26 cellular contexts compared by ENCODE assay signal in genomic region chr2:181063696-181064095, GRCh38.
DNase-seq lines count a peak whose midpoint lies in the region; ATAC-seq, FAIRE-seq and TF ChIP-seq lines count a peak whose summit lies in the region.
"Had no signal": no experiment of that assay in that cellular context is flagged by ENCODE, and none has a peak within 500 bp of the region (broad histone marks: within the 10 kb centered on the region; RNA-seq: fewer than 3 reads in every experiment).

No MANE protein-coding gene starts in this region.

- H3K9me3 ChIP-seq in breast epithelium = no peaks in the 10 kb centered on the region
- no peaks in the 10 kb centered on the region for H3K9me3 ChIP-seq in keratinocyte (ENCODE audit: control insufficient read depth, low read depth, low read length)
- H3K9me3 ChIP-seq: BE2C had no signal

- in situ Hi-C loops in SK-MEL-5 (cut with HindIII; ENCODE audit: low pct_unique_long_range_greater_than_20kb, low sequenced_read_pairs) = no loop called here

- H3K9ac ChIP-seq in keratinocyte (ENCODE audit: control insufficient read depth, extremely low read depth, insufficient read depth, low read length) = no peak overlapping the region

- no peaks in the 10 kb centered on the region for H3K36me3 ChIP-seq in breast epithelium
- peaks cover 1 to 3% of the 10 kb centered on the region in 2 experiments for H3K36me3 ChIP-seq in keratinocyte (ENCODE audit: control insufficient read depth in 2 of 2, extremely low read depth in 1 of 2, insufficient read depth in 2 of 2, low read length in 2 of 2)
- H3K36me3 ChIP-seq: BE2C had no signal

- no peak for TF ChIP-seq POLR2A in breast epithelium (IDR thresholded peaks at IDR 0.05)

- H3K27me3 Mint-ChIP-seq in MCF 10A (ENCODE audit: insufficient read depth, unreplicated experiment) = no peaks in the 10 kb centered on the region
- H3K27me3 Mint-ChIP-seq: CD8-positive, alpha-beta memory T cell had no signal

- CTCF ChIA-PET in MCF 10A (lab: Yijun Ruan, JAX) = interaction anchor here (0.7 kb wide), 1 partner anchor 755 kb away, joined by 3 read pairs; no protein-coding TSS in a partner anchor

- H3K79me2 ChIP-seq in keratinocyte (ENCODE audit: control insufficient read depth, insufficient read depth, low read length) = peaks cover 6% of the 10 kb centered on the region

- H3K4me1 ChIP-seq in breast epithelium (no peaks in the 10 kb centered on the region), keratinocyte (ENCODE audit: control insufficient read depth, extremely low read depth, insufficient read depth, low read length) (no peaks in the 10 kb centered on the region)
- H3K4me1 ChIP-seq: BE2C had no signal

- H2AFZ ChIP-seq in keratinocyte (ENCODE audit: control insufficient read depth, low read length) = no peak overlapping the region

- no peaks in the 10 kb centered on the region for H3K9me3 Mint-ChIP-seq in MCF 10A (ENCODE audit: unreplicated experiment)
- H3K9me3 Mint-ChIP-seq: CD14-positive monocyte; CD8-positive, alpha-beta memory T cell had no signal

- H3K27ac ChIP-seq in breast epithelium = no peak overlapping the region
- H3K27ac ChIP-seq in keratinocyte (ENCODE audit: control insufficient read depth, insufficient read depth, low read length) = no peak overlapping the region
- H3K27ac ChIP-seq: 22Rv1, HL-60, RWPE1 had no signal

- FAIRE-seq in keratinocyte (lab: Jason Lieb, UNC) (peak; percentile 49), HTR-8/SVneo (lab: Jason Lieb, UNC) (no peak)
- FAIRE-seq: GM18507 had no signal

- peak; percentile 22 for DNase-seq in MCF 10A (ENCODE audit: unreplicated experiment)
- no peak for DNase-seq in breast epithelium (ENCODE audit: low spot score in 2 of 2)
- DNase-seq in SK-MEL-5 (ENCODE audit: low read depth, low spot score) = peak; percentile 85
- DNase-seq in keratinocyte (ENCODE audit: low read depth, low spot score) = no peak
- DNase-seq in HTR-8/SVneo (ENCODE audit: insufficient read length, low spot score) = no peak
- no peak for DNase-seq in activated CD8-positive, alpha-beta memory T cell treated with anti-CD3 and anti-CD28 coated beads, Interleukin-2, amount 50 U/mL, for 4 hours
- DNase-seq: BE2C; Calu3; CD8-positive, alpha-beta memory T cell; DMS153; GOT3; HCEC 1CT; Karpas-422; NCI-H1105 treated with DMSO at 0.1 percent for 48 hours; NCI-H146; NCI-H1930; NCI-H2107; NCI-H446 treated with DMSO at 0.1 percent for 48 hours; NCI-H526 treated with DMSO at 0.1 percent for 48 hours; SHP77 had no signal

- peak overlapping the region; percentile 55 for H3K27ac Mint-ChIP-seq in MCF 10A (ENCODE audit: low read depth, unreplicated experiment)
- H3K27ac Mint-ChIP-seq: CD14-positive monocyte had no signal

- POLR2A ChIA-PET in MCF 10A (lab: Yijun Ruan, JAX) = no interaction called here

- TF ChIP-seq CTCF in MCF 10A (IDR thresholded peaks at IDR 0.05; ENCODE audit: unreplicated experiment) (no peak), breast epithelium (IDR thresholded peaks at IDR 0.05) (no peak), keratinocyte (optimal IDR thresholded peaks at IDR 0.05 in 1 of 3, IDR thresholded peaks at IDR 0.05 in 1 of 3, conservative IDR thresholded peaks at IDR 0.05 in 1 of 3; ENCODE audit: extremely low read depth in 1 of 3, insufficient read depth in 2 of 3, low read length in 3 of 3) (no peak)

- H3K4me3 ChIP-seq in breast epithelium (no peak overlapping the region), keratinocyte (ENCODE audit: control insufficient read depth in 2 of 3, extremely low read depth in 1 of 3, insufficient read depth in 2 of 3, low read depth in 1 of 3, low read length in 3 of 3) (no peak overlapping the region)

- no TSS peak for BruUV-seq in MCF 10A (replicated peaks; lab: Mats Ljungman, UMichigan)

- no peaks in the 10 kb centered on the region for H3K9me1 ChIP-seq in keratinocyte (ENCODE audit: control insufficient read depth, extremely low read depth, insufficient read depth, low read length)

- intact Hi-C loops in MCF 10A (cut with micrococcal nuclease) = no loop called here
- intact Hi-C loops in breast epithelium (cut with DNase I; ENCODE audit: low total_unique reads) = no loop called here

- H4K20me1 ChIP-seq in keratinocyte (ENCODE audit: control insufficient read depth, extremely low read depth, insufficient read depth, low read length) = no peaks in the 10 kb centered on the region

- no peak overlapping the region for H3K4me2 ChIP-seq in keratinocyte (ENCODE audit: control insufficient read depth, extremely low read depth, insufficient read depth, low read depth, low read length)

- peaks cover 6% of the 10 kb centered on the region for H3K4me1 Mint-ChIP-seq in MCF 10A (ENCODE audit: insufficient read depth, unreplicated experiment)
- H3K4me1 Mint-ChIP-seq: CD14-positive monocyte had no signal

- no peak for ATAC-seq in GM19397 (IDR thresholded peaks at IDR 0.05; ENCODE audit: unreplicated experiment)

- peaks cover under 1% of the 10 kb centered on the region for H3K36me3 Mint-ChIP-seq in MCF 10A (ENCODE audit: insufficient read depth, unreplicated experiment)

- H3K27me3 ChIP-seq in breast epithelium = no peaks in the 10 kb centered on the region
- no peaks in the 10 kb centered on the region for H3K27me3 ChIP-seq in keratinocyte (ENCODE audit: control insufficient read depth, extremely low read depth, insufficient read depth, low read length)
- H3K27me3 ChIP-seq: BE2C had no signal

- H3K4me3 Mint-ChIP-seq in MCF 10A (ENCODE audit: unreplicated experiment) = no peak overlapping the region
- H3K4me3 Mint-ChIP-seq: CD14-positive monocyte; CD8-positive, alpha-beta memory T cell had no signal

- dilution Hi-C loops in keratinocyte (cut with MboI; ENCODE audit: extremely low pct_ligation_motif_present, low sequenced_read_pairs) = no loop called here

Comparison
In these comparisons a context has a peak if more than half of its experiments do, and no peak if none do; other contexts are left out.
1. DNase-seq: peak in MCF 10A (single experiment) and SK-MEL-5 (single experiment); none in breast epithelium (0 of 2), keratinocyte (single experiment), HTR-8/SVneo (single experiment) and activated CD8-positive, alpha-beta memory T cell treated with anti-CD3 and anti-CD28 coated beads, Interleukin-2, amount 50 U/mL, for 4 hours (single experiment).